In the genomic region with DNA sequence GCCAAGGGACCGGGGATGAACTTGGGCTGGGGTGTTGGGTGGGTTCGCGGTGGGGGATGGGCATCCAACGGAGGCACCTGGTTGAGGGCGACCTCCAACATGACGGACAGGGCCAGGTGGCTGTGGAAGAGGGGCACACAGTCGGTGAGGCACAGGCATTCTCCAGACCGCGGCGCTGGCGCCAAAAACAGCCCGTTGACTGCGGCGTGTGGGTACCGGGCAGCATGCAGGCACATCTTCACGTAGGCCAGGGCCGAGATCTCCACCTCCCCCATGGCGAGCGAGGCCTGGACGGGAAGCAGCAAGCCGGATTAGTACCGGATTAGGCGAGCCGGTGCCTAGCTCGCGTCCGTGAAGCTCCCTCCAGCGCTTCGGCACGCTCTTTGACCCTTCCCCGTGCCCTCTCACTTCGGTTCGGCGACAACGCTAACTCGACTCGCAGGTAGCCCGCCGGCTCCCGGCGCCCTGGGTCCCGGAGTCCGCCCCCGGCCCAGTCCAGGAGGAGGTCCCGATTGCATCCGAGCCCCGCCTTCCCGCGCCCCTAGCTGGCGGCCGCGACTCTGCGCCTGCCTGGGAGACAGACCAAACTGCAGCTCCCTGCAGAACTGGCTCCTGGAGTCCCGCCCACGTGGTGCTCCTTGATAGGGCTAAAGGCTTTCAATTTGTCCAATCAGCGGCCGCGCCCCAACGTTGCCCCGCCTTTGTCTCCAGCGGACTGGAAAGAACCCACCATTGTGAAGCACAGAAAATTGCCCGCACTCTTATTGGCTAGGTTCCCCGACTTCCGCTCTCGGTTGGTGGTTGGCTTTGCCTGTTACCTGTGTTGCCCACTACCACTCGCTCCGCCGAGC, we compare ENCODE assay signal across 8 cellular contexts. TPM values are rescaled to one million over a fixed set of nuclear protein-coding genes. Genes with fewer than 3 reads are reported as not detected.
DNase-seq lines count a peak whose midpoint lies in the region; ATAC-seq and TF ChIP-seq lines count a peak whose summit lies in the region.

A gene with protein sequence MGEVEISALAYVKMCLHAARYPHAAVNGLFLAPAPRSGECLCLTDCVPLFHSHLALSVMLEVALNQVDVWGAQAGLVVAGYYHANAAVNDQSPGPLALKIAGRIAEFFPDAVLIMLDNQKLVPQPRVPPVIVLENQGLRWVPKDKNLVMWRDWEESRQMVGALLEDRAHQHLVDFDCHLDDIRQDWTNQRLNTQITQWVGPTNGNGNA (minus strand): TSS at position 562 of the 851 bp plus-strand sequence. CDS start 287 bp downstream, at position 275.

- H3K27me3 ChIP-seq in BLaER1 treated with 17β-estradiol and CSF1 and Interleukin-3, amounts not matched to agents 10 nM and 100 nM, result no peaks in the 10 kb centered on the region
- no peaks in the 10 kb centered on the region for H3K27me3 ChIP-seq in colonic mucosa

- H3K27ac ChIP-seq in BLaER1 treated with 17β-estradiol and CSF1 and Interleukin-3, amounts not matched to agents 10 nM and 100 nM, result peak within 1 kb of the TSS; percentile 44 to 93 (median 86); a peak in 21 of 22 replicates
- peak within 1 kb of the TSS; percentile 94 for H3K27ac ChIP-seq in colonic mucosa

- H3K4me1 ChIP-seq in BLaER1 treated with 17β-estradiol and CSF1 and Interleukin-3, amounts not matched to agents 10 nM and 100 nM, result peaks cover 78 to 85% (median 81%) of the 10 kb centered on the region in 10 experiments
- H3K4me1 ChIP-seq in colonic mucosa, result peaks cover 30% of the 10 kb centered on the region

- no peaks in the 10 kb centered on the region for H3K9me3 ChIP-seq in BLaER1 treated with 17β-estradiol and CSF1 and Interleukin-3, amounts not matched to agents 10 nM and 100 nM (replicated peaks in 1 of 11)
- H3K9me3 ChIP-seq in colonic mucosa, result no peaks in the 10 kb centered on the region

- H3K4me3 ChIP-seq in BLaER1 treated with 17β-estradiol and CSF1 and Interleukin-3, amounts not matched to agents 10 nM and 100 nM, result peak within 1 kb of the TSS; percentile 64 to 89 (median 82)
- H3K4me3 ChIP-seq in colonic mucosa, result peak within 1 kb of the TSS; percentile 63

- peak; percentile 48 for TF ChIP-seq CTCF in colonic mucosa (IDR thresholded peaks at IDR 0.05)

- peaks cover 39 to 65% (median 52%) of the 10 kb centered on the region in 11 experiments for H3K36me3 ChIP-seq in BLaER1 treated with 17β-estradiol and CSF1 and Interleukin-3, amounts not matched to agents 10 nM and 100 nM
- H3K36me3 ChIP-seq in colonic mucosa, result peaks cover 13% of the 10 kb centered on the region

- peak within 1 kb of the TSS; percentile 85 to 99 (median 96) for H3K4me2 ChIP-seq in BLaER1 treated with 17β-estradiol and CSF1 and Interleukin-3, amounts not matched to agents 10 nM and 100 nM

- H4K20me1 ChIP-seq in BLaER1 treated with 17β-estradiol and CSF1 and Interleukin-3, amounts not matched to agents 10 nM and 100 nM, result peaks cover 0 to 70% (median 45%) of the 10 kb centered on the region in 11 experiments; a peak in 17 of 22 replicates

- H3K9ac ChIP-seq in BLaER1 treated with 17β-estradiol and CSF1 and Interleukin-3, amounts not matched to agents 10 nM and 100 nM, result peak within 1 kb of the TSS; percentile 79 to 95 (median 90)
- peak within 1 kb of the TSS; percentile 79 to 92 for H3K9ac ChIP-seq in colonic mucosa (ENCODE audit: low read depth in 2 of 2, low read length in 2 of 2)

- ATAC-seq in HG03460 (IDR thresholded peaks at IDR 0.05; ENCODE audit: unreplicated experiment), result peak; percentile 84

- intact Hi-C loops in colonic mucosa (cut with DNase I), result loop anchor here (2.0 kb wide), 1 partner anchor 26 kb away; a partner anchor contains a TSS

- peak; percentile 94 for DNase-seq in GM19240 (ENCODE audit: insufficient read length, low spot score)
- DNase-seq in NCI-H526 (lab: John Stamatoyannopoulos, UW), result peak; percentile 99 to 100
- peak; percentile 100 for DNase-seq in activated CD4-positive, alpha-beta T cell treated with anti-CD3 and anti-CD28 coated beads for 48 hours
- peak; percentile 100 for DNase-seq in colonic mucosa
- DNase-seq in kidney tubule cell (ENCODE audit: low spot score), result peak; percentile 100
- peak; percentile 97 to 100 (median 98) for DNase-seq in stimulated activated CD4-positive, alpha-beta T cell treated with anti-CD3 and anti-CD28 coated beads, Interleukin-1b, Interleukin-23, amount 100 ng/mL, for 24 hours (ENCODE audit: low read depth in 4 of 4, low spot score in 1 of 4)

RNA-seq across cellular contexts. Expression of the gene that starts here (rescaled TPM):
- total RNA-seq in colonic mucosa, result 10 to 100 TPM; 21.1 to 49.6 TPM

Comparison
In these comparisons a context has a peak if more than half of its experiments do, and no peak if none do; other contexts are left out.
1. Peak in every context shown above with its lines: DNase-seq, ATAC-seq, H3K4me3 ChIP-seq and H3K27ac ChIP-seq.